ENCODE assay signal across 8 cellular contexts in the genomic region with DNA sequence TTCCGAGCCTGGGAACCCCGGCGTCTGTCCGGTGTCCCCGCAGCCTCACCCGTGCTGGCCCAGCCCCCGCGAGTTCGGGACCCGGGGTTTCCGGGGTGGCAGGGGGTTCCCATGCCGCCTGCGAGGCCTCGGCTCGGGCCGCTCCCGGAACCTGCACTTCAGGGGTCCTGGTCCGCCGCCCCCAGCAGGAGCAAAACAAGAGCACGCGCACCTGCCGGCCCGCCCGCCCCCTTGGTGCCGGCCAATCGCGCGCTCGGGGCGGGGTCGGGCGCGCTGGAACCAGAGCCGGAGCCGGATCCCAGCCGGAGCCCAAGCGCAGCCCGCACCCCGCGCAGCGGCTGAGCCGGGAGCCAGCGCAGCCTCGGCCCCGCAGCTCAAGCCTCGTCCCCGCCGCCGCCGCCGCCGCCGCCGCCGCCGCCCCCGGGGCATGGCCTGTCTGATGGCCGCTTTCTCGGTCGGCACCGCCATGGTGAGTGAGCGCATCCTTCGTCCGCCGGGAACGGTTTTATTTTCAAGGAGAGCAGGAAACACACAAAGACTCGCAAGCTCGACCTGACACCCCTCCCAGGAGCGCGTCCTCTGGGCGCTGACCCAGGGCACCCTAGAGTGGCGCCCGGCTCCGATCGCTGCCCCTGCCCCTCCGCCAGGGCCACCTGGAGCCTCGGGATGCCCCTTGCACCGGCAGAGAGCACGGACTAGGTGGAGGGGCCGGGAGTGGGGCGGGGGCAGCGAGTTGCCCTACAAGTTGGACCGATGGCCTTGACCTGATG. TPM values are rescaled to one million over a fixed set of nuclear protein-coding genes. Genes with fewer than 3 reads are reported as not detected.
DNase-seq lines count a peak whose midpoint lies in the region; ATAC-seq and TF ChIP-seq lines count a peak whose summit lies in the region.

Gene ABCG1, plus strand, starts transcription at position 305 of the 770 bp plus-strand sequence. Its CDS starts 123 bp downstream, at position 428.

- H3K4me1 ChIP-seq in gastroesophageal sphincter (peaks cover 0 to 43% (median 14%) of the 10 kb centered on the region in 3 donors), uterus (peaks cover 0 to 16% of the 10 kb centered on the region in 2 donors)

- TF ChIP-seq EP300 in gastroesophageal sphincter (IDR thresholded peaks at IDR 0.05): no peak

- H3K27ac Mint-ChIP-seq in neural crest cell (ENCODE audit: unreplicated experiment): no peak within 1 kb of the TSS

- peak; percentile 79 for DNase-seq in NCI-H345 (lab: John Stamatoyannopoulos, UW)
- peak; percentile 50 for DNase-seq in activated gamma-delta T cell (lab: John Stamatoyannopoulos, UW)
- DNase-seq in neural crest cell (ENCODE audit: low read depth, low spot score): no peak
- DNase-seq in uterus: no peak
- no peak for DNase-seq in middle frontal gyrus (ENCODE audit: extremely low spot score, low spot score)
- no peak for DNase-seq in SK-N-DZ (ENCODE audit: low spot score)

- no peaks in the 10 kb centered on the region for H3K9me3 ChIP-seq in gastroesophageal sphincter
- no peaks in the 10 kb centered on the region for H3K9me3 ChIP-seq in uterus

- peak within 1 kb of the TSS; percentile 45 to 87 (median 78) for H3K27ac ChIP-seq in gastroesophageal sphincter
- H3K27ac ChIP-seq in uterus: peak within 1 kb of the TSS; percentile 7 to 44

- peaks cover 40% of the 10 kb centered on the region for H3K27me3 Mint-ChIP-seq in neural crest cell (ENCODE audit: low read depth)

- H3K27me3 ChIP-seq in gastroesophageal sphincter: no peaks in the 10 kb centered on the region
- no peaks in the 10 kb centered on the region for H3K27me3 ChIP-seq in uterus

- H3K4me3 ChIP-seq in gastroesophageal sphincter: peak within 1 kb of the TSS; percentile 85 to 92
- H3K4me3 ChIP-seq in uterus: peak within 1 kb of the TSS; percentile 49 to 58

- H3K4me1 Mint-ChIP-seq in neural crest cell: peaks cover 36% of the 10 kb centered on the region

- no peak for TF ChIP-seq CTCF in gastroesophageal sphincter (IDR thresholded peaks at IDR 0.05)
- TF ChIP-seq CTCF in neural crest cell (conservative IDR thresholded peaks at IDR 0.05): no peak
- no peak for TF ChIP-seq CTCF in uterus (IDR thresholded peaks at IDR 0.05)

- no CpG with 5 or more reads among the region's 83 CpGs for WGBS in gastroesophageal sphincter (ENCODE audit: low coverage in 1 of 2), 2 donors

- no peaks in the 10 kb centered on the region for H3K36me3 Mint-ChIP-seq in neural crest cell (ENCODE audit: low read depth)

- peaks cover 3% of the 10 kb centered on the region for H3K9me3 Mint-ChIP-seq in neural crest cell

- peak; percentile 67 to 90 for TF ChIP-seq POLR2A in gastroesophageal sphincter (IDR thresholded peaks at IDR 0.05)
- TF ChIP-seq POLR2A in uterus (IDR thresholded peaks at IDR 0.05): peak; percentile 35 to 73

- H3K4me3 Mint-ChIP-seq in neural crest cell: peak within 1 kb of the TSS; percentile 87

- peaks cover 0 to 4% of the 10 kb centered on the region in 2 donors for H3K36me3 ChIP-seq in gastroesophageal sphincter
- no peaks in the 10 kb centered on the region for H3K36me3 ChIP-seq in uterus

- intact Hi-C loops in uterus (cut with DNase I; ENCODE audit: low total_unique reads): no loop called here

- ATAC-seq in GM18511 (IDR thresholded peaks at IDR 0.05; ENCODE audit: unreplicated experiment) (peak; percentile 55), gastroesophageal sphincter (peak; percentile 80)

RNA-seq across cellular contexts. Expression of gene ABCG1, which starts in this region (rescaled TPM):
- 10 to 100 TPM; 15.9 to 21.8 (median 18.0) TPM for total RNA-seq in gastroesophageal sphincter
- total RNA-seq in neural crest cell: 2.8 and 3.3 TPM in 2 replicates
- total RNA-seq in uterus: 10 to 100 TPM; 11.8 to 51.7 (median 18.4) TPM
- polyA plus RNA-seq in SK-N-DZ (2014; cell fraction: cytosol; rRNA removed): 0.09 and 0.12 TPM in 2 replicates
- not detected in 2 replicates for polyA plus RNA-seq in SK-N-DZ (2014; cell fraction: nucleus; rRNA removed)

Comparison
In these comparisons a context has a peak if more than half of its experiments do, and no peak if none do; other contexts are left out.
1. DNase-seq: peak in NCI-H345 (single experiment) and activated gamma-delta T cell (single experiment); none in neural crest cell (single experiment), uterus (0 of 2), middle frontal gyrus (single experiment) and SK-N-DZ (single experiment).